Comparison of ENCODE assay signal across 5 cellular contexts in genomic region chr17:75865409-75866188, GRCh38. TPM values are rescaled to one million over a fixed set of nuclear protein-coding genes. Genes with fewer than 3 reads are reported as not detected.
DNase-seq lines count a peak whose midpoint lies in the region; ATAC-seq, FAIRE-seq and TF ChIP-seq lines count a peak whose summit lies in the region.
"Not testable (repeated sequence)": the region's sequence is repeated elsewhere in the genome, so short reads cannot be mapped to it uniquely, and the experiment has no call there.

No MANE protein-coding gene starts in this region.

- H3K9me3 ChIP-seq in Loucy (ENCODE audit: insufficient read depth, low read depth, low read length); HepG2 (ENCODE audit: low read length): not testable (repeated sequence)

- not testable (repeated sequence) for DNase-seq in activated CD4-positive, alpha-beta memory T cell treated with anti-CD3 and anti-CD28 coated beads, Interleukin-2, amount 10 ng/mL, durations not matched to agents 7 days and 5 days; HepG2 (ENCODE audit: low spot score)

- H3K27me3 Mint-ChIP-seq in activated CD4-positive, alpha-beta memory T cell treated with anti-CD3 and anti-CD28 coated beads, Interleukin-2, amount 10 ng/mL, durations not matched to agents 7 days and 5 days; dendritic cell treated with granulocyte-macrophage colony-stimulating factor and Interleukin-4, amounts not matched to agents 40 ng/mL and 50 ng/mL, for 4 days: not testable (repeated sequence)

- not testable (repeated sequence) for H3K9me3 Mint-ChIP-seq in activated CD4-positive, alpha-beta memory T cell treated with anti-CD3 and anti-CD28 coated beads, Interleukin-2, amount 10 ng/mL, durations not matched to agents 7 days and 5 days; dendritic cell treated with granulocyte-macrophage colony-stimulating factor and Interleukin-4, amounts not matched to agents 40 ng/mL and 50 ng/mL, for 4 days

- 40% methylated on average over 17 of the region's 17 CpGs for WGBS in HepG2 (ENCODE audit: low lambda C conversion rate)

- intact Hi-C loops in dendritic cell treated with granulocyte-macrophage colony-stimulating factor and Interleukin-4, amounts not matched to agents 40 ng/mL and 50 ng/mL, for 4 days (cut with micrococcal nuclease); HepG2 (cut with micrococcal nuclease; ENCODE audit: unreplicated experiment): not testable (repeated sequence)

- H3K4me2 ChIP-seq in Loucy (ENCODE audit: low read depth, low read length, poor library complexity, severe bottlenecking) (peak overlapping the region; percentile 56), HepG2 (ENCODE audit: low read depth, low read length) (peak overlapping the region; percentile 36; the same call in 1 of the 2 replicates)

- not testable (repeated sequence) for H4K20me1 ChIP-seq in Loucy (ENCODE audit: insufficient read depth, low read length, poor library complexity, severe bottlenecking); HepG2 (ENCODE audit: insufficient read depth, low read length)

- H3K27ac ChIP-seq in HepG2 (ENCODE audit: extremely low read length, insufficient read depth, low read length): not testable (repeated sequence)
- peak overlapping the region in 12 of 21 experiments; percentile 21 to 78 (median 70) for H3K27ac ChIP-seq in skin epidermis

- H3K36me3 Mint-ChIP-seq in activated CD4-positive, alpha-beta memory T cell treated with anti-CD3 and anti-CD28 coated beads, Interleukin-2, amount 10 ng/mL, durations not matched to agents 7 days and 5 days (ENCODE audit: low read depth); dendritic cell treated with granulocyte-macrophage colony-stimulating factor and Interleukin-4, amounts not matched to agents 40 ng/mL and 50 ng/mL, for 4 days (ENCODE audit: low read depth): not testable (repeated sequence)

- not testable (repeated sequence) for H3K36me3 ChIP-seq in Loucy (ENCODE audit: insufficient read depth, low read length); HepG2 (replicated peaks in 1 of 2; ENCODE audit: control insufficient read depth in 1 of 2, insufficient read depth in 2 of 2, low read length in 2 of 2)

- not testable (repeated sequence) for H3K79me2 ChIP-seq in Loucy (ENCODE audit: insufficient read depth, low read length); HepG2 (ENCODE audit: insufficient read depth, low read length)

- not testable (repeated sequence) for FAIRE-seq in HepG2 (lab: Jason Lieb, UNC)

- not testable (repeated sequence) for H3F3A ChIP-seq in Loucy (ENCODE audit: low read depth)

- not testable (repeated sequence) for H3K9me2 ChIP-seq in Loucy (replicated peaks; ENCODE audit: low read depth, low read length)

- in situ Hi-C loops in HepG2 (cut with HindIII; ENCODE audit: extremely low pct_ligation_motif_present, low pct_unique_long_range_greater_than_20kb): not testable (repeated sequence)

- not testable (repeated sequence) for ATAC-seq in HepG2

- not testable (repeated sequence) for TF ChIP-seq RAD21 in HepG2 (CRISPR knock-in tag; IDR thresholded peaks at IDR 0.05)

- H3K27me3 ChIP-seq in Loucy (ENCODE audit: insufficient read depth, low read length, poor library complexity, severe bottlenecking); HepG2 (ENCODE audit: control insufficient read depth in 1 of 2, insufficient read depth in 2 of 2, low read length in 2 of 2): not testable (repeated sequence)

- H3K27ac Mint-ChIP-seq in activated CD4-positive, alpha-beta memory T cell treated with anti-CD3 and anti-CD28 coated beads, Interleukin-2, amount 10 ng/mL, durations not matched to agents 7 days and 5 days: peak overlapping the region; percentile 89
- peak overlapping the region; percentile 39 for H3K27ac Mint-ChIP-seq in dendritic cell treated with granulocyte-macrophage colony-stimulating factor and Interleukin-4, amounts not matched to agents 40 ng/mL and 50 ng/mL, for 4 days

- POLR2A ChIA-PET in activated CD4-positive, alpha-beta memory T cell treated with anti-CD3 and anti-CD28 coated beads, Interleukin-2, amount 10 ng/mL, durations not matched to agents 7 days and 5 days (lab: Charles Lee): interaction anchor here (0.9 to 2.2 kb wide), 10 partner anchors 7 to 86 kb away, joined by 3 to 28 read pairs (median 6); partner anchors contain the start of genes TRIM47, TRIM65 and WBP2
- POLR2A ChIA-PET in HepG2 (lab: Yijun Ruan, JAX): interaction anchor here (0.6 to 5.7 kb wide), 5 partner anchors 10 to 138 kb away, joined by 3 to 70 read pairs (median 11); partner anchors contain the start of genes TRIM47, TRIM65 and WBP2

- not testable (repeated sequence) for TF ChIP-seq CTCF in Loucy (conservative IDR thresholded peaks at IDR 0.05; ENCODE audit: low read length); HepG2 (CRISPR knock-in tag; IDR thresholded peaks at IDR 0.05)

- not testable (repeated sequence) for H3K4me3 Mint-ChIP-seq in activated CD4-positive, alpha-beta memory T cell treated with anti-CD3 and anti-CD28 coated beads, Interleukin-2, amount 10 ng/mL, durations not matched to agents 7 days and 5 days; dendritic cell treated with granulocyte-macrophage colony-stimulating factor and Interleukin-4, amounts not matched to agents 40 ng/mL and 50 ng/mL, for 4 days

- TF ChIP-seq POLR2A in HepG2 (IDR thresholded peaks at IDR 0.05; ENCODE audit: insufficient read depth in 1 of 2, low read depth in 2 of 2, low read length in 2 of 2): not testable (repeated sequence)

- H3K4me1 ChIP-seq in Loucy (ENCODE audit: insufficient read depth, low read length, poor library complexity, severe bottlenecking): peaks cover 17% of the 10 kb centered on the region
- H3K4me1 ChIP-seq in HepG2 (ENCODE audit: insufficient read depth, low read length): peaks cover 75% of the 10 kb centered on the region

- peak overlapping the region; percentile 34 for H3K9ac ChIP-seq in Loucy (ENCODE audit: low read depth, low read length, poor library complexity, severe bottlenecking)
- H3K9ac ChIP-seq in HepG2 (ENCODE audit: insufficient read depth, low read depth, low read length): not testable (repeated sequence)

- peaks cover 28% of the 10 kb centered on the region for H3K4me1 Mint-ChIP-seq in activated CD4-positive, alpha-beta memory T cell treated with anti-CD3 and anti-CD28 coated beads, Interleukin-2, amount 10 ng/mL, durations not matched to agents 7 days and 5 days
- peaks cover 23% of the 10 kb centered on the region for H3K4me1 Mint-ChIP-seq in dendritic cell treated with granulocyte-macrophage colony-stimulating factor and Interleukin-4, amounts not matched to agents 40 ng/mL and 50 ng/mL, for 4 days (ENCODE audit: low read depth)

- H3K4me3 ChIP-seq in Loucy (ENCODE audit: low read length, poor library complexity, severe bottlenecking); skin epidermis: not testable (repeated sequence)
- H3K4me3 ChIP-seq in HepG2 (replicated peaks in 1 of 3; ENCODE audit: insufficient read depth in 1 of 3, low read depth in 2 of 3, low read length in 3 of 3): peak overlapping the region in 1 of 3 experiments; percentile 40; a peak in 1 of 6 replicates

- not testable (repeated sequence) for BruUV-seq in HepG2 (replicated peaks; lab: Mats Ljungman, UMichigan)

- H2AFZ ChIP-seq in Loucy (ENCODE audit: low read length); HepG2 (ENCODE audit: low read length): not testable (repeated sequence)

- CTCF ChIA-PET in activated CD4-positive, alpha-beta memory T cell treated with anti-CD3 and anti-CD28 coated beads, Interleukin-2, amount 10 ng/mL, durations not matched to agents 7 days and 5 days (lab: Charles Lee): interaction anchor here (0.7 to 1.9 kb wide), 6 partner anchors 10 to 118 kb away, joined by 3 to 11 read pairs (median 4); partner anchors contain the start of gene TRIM47
- CTCF ChIA-PET in HepG2 (lab: Yijun Ruan, JAX; ENCODE audit: low intra/inter-chr PET ratio, low total read pairs): not testable (repeated sequence)

- TF ChIP-seq EP300 in HepG2 (IDR thresholded peaks at IDR 0.05; ENCODE audit: low read depth in 2 of 2, low read length in 2 of 2); HepG2 (CRISPR knock-in tag; IDR thresholded peaks at IDR 0.05; ENCODE audit: borderline replicate concordance): not testable (repeated sequence)

RNA-seq across cellular contexts. Expression of gene WBP2, which starts 10.5 kb away (rescaled TPM):
- total RNA-seq in activated CD4-positive, alpha-beta memory T cell treated with anti-CD3 and anti-CD28 coated beads, Interleukin-2, amount 10 ng/mL, durations not matched to agents 7 days and 5 days: 100 to 1,000 TPM; 107 to 114 TPM
- 28.2 and 29.2 TPM in 2 replicates for total RNA-seq in HepG2 (2016; rRNA removed; fragmentation: Illumina TruSeq; extraction: Trizol)
- 15.4 and 19.3 TPM in 2 replicates for total RNA-seq in HepG2 (2016; cell fraction: cytosol; rRNA removed; fragmentation: Illumina TruSeq; extraction: Trizol; ENCODE audit: low read depth)
- total RNA-seq in HepG2 (2016; cell fraction: insoluble cytoplasmic fraction; rRNA removed; fragmentation: Illumina TruSeq; extraction: Trizol): 23.5 and 33.2 TPM in 2 replicates
- 22.1 and 25.3 TPM in 2 replicates for total RNA-seq in HepG2 (2016; cell fraction: membrane; rRNA removed; fragmentation: Illumina TruSeq; extraction: Trizol)
- 17.9 and 23.5 TPM in 2 replicates for total RNA-seq in HepG2 (2016; cell fraction: nucleus; rRNA removed; fragmentation: Illumina TruSeq; extraction: Trizol)
- 29.5 and 34.6 TPM in 2 replicates for polyA plus RNA-seq in HepG2 (2011; rRNA removed)
- 24.9 and 26.1 TPM in 2 replicates for polyA plus RNA-seq in HepG2 (2011; cell fraction: cytosol; rRNA removed)
- polyA plus RNA-seq in HepG2 (2011; cell fraction: nucleus; rRNA removed): 77.1 and 77.4 TPM in 2 replicates
- 95.2 and 97.1 TPM in 2 replicates for polyA plus RNA-seq in HepG2 (2012)
- polyA plus RNA-seq in HepG2 (2016; cell fraction: cytosol; fragmentation: Illumina TruSeq; extraction: Trizol; ENCODE audit: low read depth): 14.4 and 17.2 TPM in 2 replicates
- polyA plus RNA-seq in HepG2 (2016; cell fraction: insoluble cytoplasmic fraction; fragmentation: Illumina TruSeq; extraction: Trizol; ENCODE audit: low read depth): 51.6 and 76.7 TPM in 2 replicates
- 27.3 and 29.7 TPM in 2 replicates for polyA plus RNA-seq in HepG2 (2016; cell fraction: membrane; fragmentation: Illumina TruSeq; extraction: Trizol; ENCODE audit: low read depth)
- polyA plus RNA-seq in HepG2 (2016; cell fraction: nucleus; fragmentation: Illumina TruSeq; extraction: Trizol; ENCODE audit: insufficient read depth, low read depth): 87.1 and 89.4 TPM in 2 replicates
- polyA minus RNA-seq in HepG2 (2011; rRNA and poly(A)+ RNA removed; ENCODE audit: low replicate concordance): 39.8 and 42.3 TPM in 2 replicates
- polyA minus RNA-seq in HepG2 (2011; cell fraction: cytosol; rRNA and poly(A)+ RNA removed): 35.5 and 39.9 TPM in 2 replicates
- 30.1 and 38.2 TPM in 2 replicates for polyA minus RNA-seq in HepG2 (2011; cell fraction: nucleus; rRNA and poly(A)+ RNA removed)

RNA-seq across cellular contexts. Expression of gene TRIM47, which starts 12.8 kb away (rescaled TPM):
- total RNA-seq in activated CD4-positive, alpha-beta memory T cell treated with anti-CD3 and anti-CD28 coated beads, Interleukin-2, amount 10 ng/mL, durations not matched to agents 7 days and 5 days: 10 to 100 TPM; 31.9 to 33.8 TPM
- total RNA-seq in HepG2 (2016; rRNA removed; fragmentation: Illumina TruSeq; extraction: Trizol): 59.7 and 82.0 TPM in 2 replicates
- 24.8 and 27.6 TPM in 2 replicates for total RNA-seq in HepG2 (2016; cell fraction: cytosol; rRNA removed; fragmentation: Illumina TruSeq; extraction: Trizol; ENCODE audit: low read depth)
- total RNA-seq in HepG2 (2016; cell fraction: insoluble cytoplasmic fraction; rRNA removed; fragmentation: Illumina TruSeq; extraction: Trizol): 52.0 and 87.1 TPM in 2 replicates
- 34.8 and 37.7 TPM in 2 replicates for total RNA-seq in HepG2 (2016; cell fraction: membrane; rRNA removed; fragmentation: Illumina TruSeq; extraction: Trizol)
- total RNA-seq in HepG2 (2016; cell fraction: nucleus; rRNA removed; fragmentation: Illumina TruSeq; extraction: Trizol): 65.7 and 73.6 TPM in 2 replicates
- 33.5 and 45.8 TPM in 2 replicates for polyA plus RNA-seq in HepG2 (2011; rRNA removed)
- 29.2 and 33.8 TPM in 2 replicates for polyA plus RNA-seq in HepG2 (2011; cell fraction: cytosol; rRNA removed)
- polyA plus RNA-seq in HepG2 (2011; cell fraction: nucleus; rRNA removed): 126 and 158 TPM in 2 replicates
- polyA plus RNA-seq in HepG2 (2012): 46.3 and 58.3 TPM in 2 replicates
- polyA plus RNA-seq in HepG2 (2016; cell fraction: cytosol; fragmentation: Illumina TruSeq; extraction: Trizol; ENCODE audit: low read depth): 11.8 and 13.6 TPM in 2 replicates
- 67.4 and 93.5 TPM in 2 replicates for polyA plus RNA-seq in HepG2 (2016; cell fraction: insoluble cytoplasmic fraction; fragmentation: Illumina TruSeq; extraction: Trizol; ENCODE audit: low read depth)
- 24.7 and 30.6 TPM in 2 replicates for polyA plus RNA-seq in HepG2 (2016; cell fraction: membrane; fragmentation: Illumina TruSeq; extraction: Trizol; ENCODE audit: low read depth)
- polyA plus RNA-seq in HepG2 (2016; cell fraction: nucleus; fragmentation: Illumina TruSeq; extraction: Trizol; ENCODE audit: insufficient read depth, low read depth): 129 and 138 TPM in 2 replicates
- polyA minus RNA-seq in HepG2 (2011; rRNA and poly(A)+ RNA removed; ENCODE audit: low replicate concordance): 24.4 and 64.0 TPM in 2 replicates
- polyA minus RNA-seq in HepG2 (2011; cell fraction: cytosol; rRNA and poly(A)+ RNA removed): 30.4 and 41.4 TPM in 2 replicates
- polyA minus RNA-seq in HepG2 (2011; cell fraction: nucleus; rRNA and poly(A)+ RNA removed): 31.9 and 40.8 TPM in 2 replicates

RNA-seq across cellular contexts. Expression of gene UNC13D, which starts 21.4 kb away (rescaled TPM):
- 100 to 1,000 TPM; 179 to 190 TPM for total RNA-seq in activated CD4-positive, alpha-beta memory T cell treated with anti-CD3 and anti-CD28 coated beads, Interleukin-2, amount 10 ng/mL, durations not matched to agents 7 days and 5 days
- 27.2 and 42.7 TPM in 2 replicates for total RNA-seq in HepG2 (2016; rRNA removed; fragmentation: Illumina TruSeq; extraction: Trizol)
- 14.5 and 15.7 TPM in 2 replicates for total RNA-seq in HepG2 (2016; cell fraction: cytosol; rRNA removed; fragmentation: Illumina TruSeq; extraction: Trizol; ENCODE audit: low read depth)
- total RNA-seq in HepG2 (2016; cell fraction: insoluble cytoplasmic fraction; rRNA removed; fragmentation: Illumina TruSeq; extraction: Trizol): 22.9 and 43.4 TPM in 2 replicates
- 23.8 and 27.2 TPM in 2 replicates for total RNA-seq in HepG2 (2016; cell fraction: membrane; rRNA removed; fragmentation: Illumina TruSeq; extraction: Trizol)
- total RNA-seq in HepG2 (2016; cell fraction: nucleus; rRNA removed; fragmentation: Illumina TruSeq; extraction: Trizol): 38.7 and 48.5 TPM in 2 replicates
- polyA plus RNA-seq in HepG2 (2011; rRNA removed): 29.7 and 40.0 TPM in 2 replicates
- polyA plus RNA-seq in HepG2 (2011; cell fraction: cytosol; rRNA removed): 7.5 and 12.9 TPM in 2 replicates
- polyA plus RNA-seq in HepG2 (2011; cell fraction: nucleus; rRNA removed): 244 and 327 TPM in 2 replicates
- polyA plus RNA-seq in HepG2 (2012): 21.7 and 27.3 TPM in 2 replicates
- polyA plus RNA-seq in HepG2 (2016; cell fraction: cytosol; fragmentation: Illumina TruSeq; extraction: Trizol; ENCODE audit: low read depth): 6.0 and 6.9 TPM in 2 replicates
- 21.6 and 29.9 TPM in 2 replicates for polyA plus RNA-seq in HepG2 (2016; cell fraction: insoluble cytoplasmic fraction; fragmentation: Illumina TruSeq; extraction: Trizol; ENCODE audit: low read depth)
- 17.3 and 18.9 TPM in 2 replicates for polyA plus RNA-seq in HepG2 (2016; cell fraction: membrane; fragmentation: Illumina TruSeq; extraction: Trizol; ENCODE audit: low read depth)
- polyA plus RNA-seq in HepG2 (2016; cell fraction: nucleus; fragmentation: Illumina TruSeq; extraction: Trizol; ENCODE audit: insufficient read depth, low read depth): 126 and 127 TPM in 2 replicates
- 76.6 and 82.7 TPM in 2 replicates for polyA minus RNA-seq in HepG2 (2011; rRNA and poly(A)+ RNA removed; ENCODE audit: low replicate concordance)
- polyA minus RNA-seq in HepG2 (2011; cell fraction: cytosol; rRNA and poly(A)+ RNA removed): 20.3 and 24.5 TPM in 2 replicates
- polyA minus RNA-seq in HepG2 (2011; cell fraction: nucleus; rRNA and poly(A)+ RNA removed): 59.1 and 68.5 TPM in 2 replicates

RNA-seq across cellular contexts. Expression of gene TRIM65, which starts 31.2 kb away (rescaled TPM):
- total RNA-seq in activated CD4-positive, alpha-beta memory T cell treated with anti-CD3 and anti-CD28 coated beads, Interleukin-2, amount 10 ng/mL, durations not matched to agents 7 days and 5 days: 10 to 100 TPM; 24.9 to 26.1 TPM
- total RNA-seq in HepG2 (2016; rRNA removed; fragmentation: Illumina TruSeq; extraction: Trizol): 22.4 and 24.6 TPM in 2 replicates
- 3.6 and 3.8 TPM in 2 replicates for total RNA-seq in HepG2 (2016; cell fraction: cytosol; rRNA removed; fragmentation: Illumina TruSeq; extraction: Trizol; ENCODE audit: low read depth)
- 23.0 and 23.6 TPM in 2 replicates for total RNA-seq in HepG2 (2016; cell fraction: insoluble cytoplasmic fraction; rRNA removed; fragmentation: Illumina TruSeq; extraction: Trizol)
- total RNA-seq in HepG2 (2016; cell fraction: membrane; rRNA removed; fragmentation: Illumina TruSeq; extraction: Trizol): 8.9 and 9.0 TPM in 2 replicates
- 11.5 and 14.9 TPM in 2 replicates for total RNA-seq in HepG2 (2016; cell fraction: nucleus; rRNA removed; fragmentation: Illumina TruSeq; extraction: Trizol)
- polyA plus RNA-seq in HepG2 (2011; rRNA removed): 10.3 and 15.2 TPM in 2 replicates
- polyA plus RNA-seq in HepG2 (2011; cell fraction: cytosol; rRNA removed): 10.5 and 11.9 TPM in 2 replicates
- 14.3 and 15.6 TPM in 2 replicates for polyA plus RNA-seq in HepG2 (2011; cell fraction: nucleus; rRNA removed)
- 9.0 and 10.3 TPM in 2 replicates for polyA plus RNA-seq in HepG2 (2012)
- polyA plus RNA-seq in HepG2 (2016; cell fraction: cytosol; fragmentation: Illumina TruSeq; extraction: Trizol; ENCODE audit: low read depth): 2.4 and 2.5 TPM in 2 replicates
- 18.6 and 20.0 TPM in 2 replicates for polyA plus RNA-seq in HepG2 (2016; cell fraction: insoluble cytoplasmic fraction; fragmentation: Illumina TruSeq; extraction: Trizol; ENCODE audit: low read depth)
- 5.1 and 5.7 TPM in 2 replicates for polyA plus RNA-seq in HepG2 (2016; cell fraction: membrane; fragmentation: Illumina TruSeq; extraction: Trizol; ENCODE audit: low read depth)
- 31.5 and 31.7 TPM in 2 replicates for polyA plus RNA-seq in HepG2 (2016; cell fraction: nucleus; fragmentation: Illumina TruSeq; extraction: Trizol; ENCODE audit: insufficient read depth, low read depth)
- 13.4 and 15.0 TPM in 2 replicates for polyA minus RNA-seq in HepG2 (2011; rRNA and poly(A)+ RNA removed; ENCODE audit: low replicate concordance)
- 8.8 and 8.9 TPM in 2 replicates for polyA minus RNA-seq in HepG2 (2011; cell fraction: cytosol; rRNA and poly(A)+ RNA removed)
- 4.0 and 5.3 TPM in 2 replicates for polyA minus RNA-seq in HepG2 (2011; cell fraction: nucleus; rRNA and poly(A)+ RNA removed)

RNA-seq across cellular contexts. Expression of gene MRPL38, which starts 39.1 kb away (rescaled TPM):
- 10 to 100 TPM; 79.9 to 85.0 TPM for total RNA-seq in activated CD4-positive, alpha-beta memory T cell treated with anti-CD3 and anti-CD28 coated beads, Interleukin-2, amount 10 ng/mL, durations not matched to agents 7 days and 5 days
- total RNA-seq in HepG2 (2016; rRNA removed; fragmentation: Illumina TruSeq; extraction: Trizol): 88.8 and 125 TPM in 2 replicates
- total RNA-seq in HepG2 (2016; cell fraction: cytosol; rRNA removed; fragmentation: Illumina TruSeq; extraction: Trizol; ENCODE audit: low read depth): 53.2 and 53.6 TPM in 2 replicates
- total RNA-seq in HepG2 (2016; cell fraction: insoluble cytoplasmic fraction; rRNA removed; fragmentation: Illumina TruSeq; extraction: Trizol): 73.5 and 128 TPM in 2 replicates
- total RNA-seq in HepG2 (2016; cell fraction: membrane; rRNA removed; fragmentation: Illumina TruSeq; extraction: Trizol): 62.4 and 67.5 TPM in 2 replicates
- 71.0 and 89.4 TPM in 2 replicates for total RNA-seq in HepG2 (2016; cell fraction: nucleus; rRNA removed; fragmentation: Illumina TruSeq; extraction: Trizol)
- polyA plus RNA-seq in HepG2 (2011; rRNA removed): 83.7 and 91.0 TPM in 2 replicates
- polyA plus RNA-seq in HepG2 (2011; cell fraction: cytosol; rRNA removed): 36.5 and 58.7 TPM in 2 replicates
- polyA plus RNA-seq in HepG2 (2011; cell fraction: nucleus; rRNA removed): 354 and 357 TPM in 2 replicates
- 56.1 and 67.2 TPM in 2 replicates for polyA plus RNA-seq in HepG2 (2012)
- polyA plus RNA-seq in HepG2 (2016; cell fraction: cytosol; fragmentation: Illumina TruSeq; extraction: Trizol; ENCODE audit: low read depth): 36.0 and 42.4 TPM in 2 replicates
- 69.7 and 88.6 TPM in 2 replicates for polyA plus RNA-seq in HepG2 (2016; cell fraction: insoluble cytoplasmic fraction; fragmentation: Illumina TruSeq; extraction: Trizol; ENCODE audit: low read depth)
- 48.5 and 49.3 TPM in 2 replicates for polyA plus RNA-seq in HepG2 (2016; cell fraction: membrane; fragmentation: Illumina TruSeq; extraction: Trizol; ENCODE audit: low read depth)
- polyA plus RNA-seq in HepG2 (2016; cell fraction: nucleus; fragmentation: Illumina TruSeq; extraction: Trizol; ENCODE audit: insufficient read depth, low read depth): 191 and 212 TPM in 2 replicates
- polyA minus RNA-seq in HepG2 (2011; rRNA and poly(A)+ RNA removed; ENCODE audit: low replicate concordance): 110 and 142 TPM in 2 replicates
- polyA minus RNA-seq in HepG2 (2011; cell fraction: cytosol; rRNA and poly(A)+ RNA removed): 44.8 and 58.7 TPM in 2 replicates
- polyA minus RNA-seq in HepG2 (2011; cell fraction: nucleus; rRNA and poly(A)+ RNA removed): 57.4 and 57.8 TPM in 2 replicates
